8 cellular contexts compared by ENCODE assay signal in genomic region chr12:122021822-122022392, GRCh38. TPM values are rescaled to one million over a fixed set of nuclear protein-coding genes. Genes with fewer than 3 reads are reported as not detected.
A peak's percentile ranks its signal among the peaks of the same experiment; 100 is the strongest.
DNase-seq lines count a peak whose midpoint lies in the region; ATAC-seq and TF ChIP-seq lines count a peak whose summit lies in the region.

TSS of gene BCL7A (plus strand) at chr12:122021884. CDS start at chr12:122022092, 208 bp downstream.

- no peaks in the 10 kb centered on the region for H3K9me3 ChIP-seq in neural cell (ENCODE audit: low read length)

- DNase-seq in COLO668 (lab: John Stamatoyannopoulos, UW; ENCODE audit: unreplicated experiment) (peak; percentile 90), HT-29 (ENCODE audit: low spot score) (peak; percentile 67), foreskin melanocyte (peak; percentile 61)
- DNase-seq in activated effector memory CD4-positive, alpha-beta T cell treated with anti-CD3 and anti-CD28 coated beads, Interleukin-2, amount 50 U/mL, for 16 hours, result peak; percentile 81

- peak within 1 kb of the TSS; percentile 48 for H3K4me2 ChIP-seq in neural cell (ENCODE audit: low read length)

- peak within 1 kb of the TSS; percentile 54 for H2AFZ ChIP-seq in neural cell (ENCODE audit: low read depth, low read length)

- peaks cover 5% of the 10 kb centered on the region for H4K20me1 ChIP-seq in neural cell (ENCODE audit: insufficient read depth)

- no peaks in the 10 kb centered on the region for H3K27me3 ChIP-seq in neural cell (ENCODE audit: insufficient read depth, low read depth, low read length)

- TF ChIP-seq CTCF in neural cell (IDR thresholded peaks at IDR 0.05; ENCODE audit: poor library complexity, severe bottlenecking), result no peak

- H3K4me3 ChIP-seq in neural cell (ENCODE audit: low read length), result peak within 1 kb of the TSS; percentile 89

- H3F3A ChIP-seq in neural cell (ENCODE audit: insufficient read depth, low read length, poor library complexity, severe bottlenecking), result no peaks in the 10 kb centered on the region

- TF ChIP-seq EP300 in neural cell (conservative IDR thresholded peaks at IDR 0.05; ENCODE audit: poor library complexity, severe bottlenecking), result peak; percentile 72

- H3K9me2 ChIP-seq in neural cell (ENCODE audit: insufficient read depth, low read length), result no peaks in the 10 kb centered on the region

- TF ChIP-seq RAD21 in neural cell (conservative IDR thresholded peaks at IDR 0.05), result no peak

- peaks cover 41% of the 10 kb centered on the region for H3K79me2 ChIP-seq in neural cell (replicated peaks; ENCODE audit: insufficient read depth, low read length)

- no peak for ATAC-seq in GM18502 (IDR thresholded peaks at IDR 0.05; ENCODE audit: poor library complexity, unreplicated experiment)

- H3K9ac ChIP-seq in neural cell (ENCODE audit: low read length), result peak within 1 kb of the TSS; percentile 72

- H3K27ac ChIP-seq in neural cell (ENCODE audit: low read length) (peak within 1 kb of the TSS; percentile 65), temporal lobe (ENCODE audit: low read depth, low read length) (peak within 1 kb of the TSS; percentile 82)

- H3K36me3 ChIP-seq in neural cell (ENCODE audit: insufficient read depth, low read length), result no peaks in the 10 kb centered on the region

TF ChIP-seq in PFSK-1, 5 proteins besides CTCF, POLR2A, EP300 and RAD21:
- TF ChIP-seq REST (IDR thresholded peaks at IDR 0.05; ENCODE audit: insufficient read depth in 1 of 2, low read depth in 2 of 2, low read length in 2 of 2) (no peak), TAF1 (IDR thresholded peaks at IDR 0.05; ENCODE audit: borderline replicate concordance, insufficient read depth, low read length) (peak; percentile 42; the same call in 1 of the 2 replicates)
TF ChIP-seq in PFSK-1: peak in this region for 1.

TF ChIP-seq in neural cell, 6 proteins besides CTCF, POLR2A, EP300 and RAD21:
- TF ChIP-seq REST (IDR thresholded peaks at IDR 0.05; ENCODE audit: borderline replicate concordance) (peak; percentile 74), POLR2AphosphoS5 (IDR thresholded peaks at IDR 0.05) (peak; percentile 94), MXI1 (conservative IDR thresholded peaks at IDR 0.05; ENCODE audit: poor library complexity, severe bottlenecking) (peak; percentile 71), EZH2 (IDR thresholded peaks at IDR 0.05; ENCODE audit: borderline replicate concordance, insufficient read depth, low read length, poor library complexity, severe bottlenecking) (no peak), SMC3 (conservative IDR thresholded peaks at IDR 0.05; ENCODE audit: poor library complexity) (no peak), TAF1 (IDR thresholded peaks at IDR 0.05; ENCODE audit: low read depth) (peak; percentile 83)

RNA-seq across cellular contexts. Expression of gene BCL7A, which starts in this region (rescaled TPM):
- total RNA-seq in HT-29 (2014; rRNA removed; shearing (Covaris generic)), result 8.3 and 11.0 TPM in 2 replicates
- polyA plus RNA-seq in PFSK-1 (2012; ENCODE audit: insufficient read length, low read depth), result 16.5 TPM
- polyA plus RNA-seq in neural cell, result 51.3 and 65.6 TPM in 2 replicates
- polyA minus RNA-seq in neural cell, result 85.5 and 88.6 TPM in 2 replicates
- total RNA-seq in temporal lobe, result 54.3 TPM
